ENCODE assay signal across 15 cellular contexts in the genomic region with DNA sequence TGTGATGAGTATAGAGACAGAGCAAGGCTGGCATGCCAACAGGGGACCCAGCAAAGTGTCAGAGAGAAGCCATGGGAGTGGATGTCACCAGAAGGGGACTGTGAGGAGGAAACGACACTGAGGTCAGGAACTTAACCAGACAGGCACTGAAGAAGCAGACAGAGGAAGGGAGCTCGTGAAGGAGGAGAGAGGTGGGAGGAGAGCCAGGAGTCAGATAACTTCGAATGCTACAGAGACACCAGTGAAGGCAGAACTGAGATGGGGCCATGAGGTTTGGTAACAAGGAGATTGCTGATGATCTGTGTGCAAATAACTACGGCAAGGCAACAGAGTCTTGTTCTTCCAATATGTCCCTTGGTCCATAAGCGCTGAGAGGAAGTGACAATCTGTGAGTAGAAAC.
DNase-seq lines count a peak whose midpoint lies in the region; ATAC-seq and TF ChIP-seq lines count a peak whose summit lies in the region.
"Had no signal": no experiment of that assay in that cellular context is flagged by ENCODE, and none has a peak within 500 bp of the region (broad histone marks: within the 10 kb centered on the region; RNA-seq: fewer than 3 reads in every experiment).

No MANE protein-coding gene starts in this region.

- intact Hi-C loops in sciatic nerve (cut with DNase I), result no loop called here

- no peaks in the 10 kb centered on the region for H3K36me3 ChIP-seq in ACC112 (ENCODE audit: insufficient read depth, low read length)
- H3K36me3 ChIP-seq in gastroesophageal sphincter, result no peaks in the 10 kb centered on the region

- H3K9me3 ChIP-seq in gastroesophageal sphincter, result no peaks in the 10 kb centered on the region
- H3K9me3 ChIP-seq: body of pancreas had no signal

- TF ChIP-seq EP300 in gastroesophageal sphincter (IDR thresholded peaks at IDR 0.05), result no peak

- CTCF ChIA-PET in RWPE1 (lab: Yijun Ruan, JAX), result no interaction called here
- CTCF ChIA-PET in activated CD4-positive, alpha-beta memory T cell treated with anti-CD3 and anti-CD28 coated beads, Interleukin-2, amount 10 ng/mL, durations not matched to agents 7 days and 5 days (lab: Charles Lee), result no interaction called here

- TF ChIP-seq CTCF in RWPE1 (conservative IDR thresholded peaks at IDR 0.05; ENCODE audit: low read depth) (no peak), gastroesophageal sphincter (IDR thresholded peaks at IDR 0.05) (no peak)

- WGBS in gastroesophageal sphincter (ENCODE audit: low coverage in 1 of 2), 2 donors, result 28 to 43% methylated on average over 4 to 5 of the region's 5 CpGs

- H3K4me1 ChIP-seq in ACC112 (ENCODE audit: control insufficient read depth, insufficient read depth, low read length, unreplicated experiment) (peaks cover 19% of the 10 kb centered on the region), gastroesophageal sphincter (peaks cover 0 to 16% (median 14%) of the 10 kb centered on the region in 3 donors)

- H3K9me3 Mint-ChIP-seq in activated CD4-positive, alpha-beta memory T cell treated with anti-CD3 and anti-CD28 coated beads, Interleukin-2, amount 10 ng/mL, durations not matched to agents 7 days and 5 days, result no peaks in the 10 kb centered on the region
- H3K9me3 Mint-ChIP-seq: activated T-helper 2 cell treated with anti-CD3 and anti-CD28 coated beads, Interferon-gamma antibody, Interleukin-2, Interleukin-4, amounts not matched to agents 10 μg/mL and 5 μg/mL and 100 μg/mL, durations not matched to agents 14 hours and 24 hours and 36 hours had no signal

- ATAC-seq in gastroesophageal sphincter, result peak; percentile 25
- ATAC-seq in sciatic nerve, result peak; percentile 9
- ATAC-seq in HG03565 (IDR thresholded peaks at IDR 0.05; ENCODE audit: unreplicated experiment), result no peak

- no peak overlapping the region for H2AFZ ChIP-seq in ACC112 (ENCODE audit: low read length, unreplicated experiment)

- no peaks in the 10 kb centered on the region for H3K36me3 Mint-ChIP-seq in activated CD4-positive, alpha-beta memory T cell treated with anti-CD3 and anti-CD28 coated beads, Interleukin-2, amount 10 ng/mL, durations not matched to agents 7 days and 5 days (ENCODE audit: low read depth)

- H3K4me3 ChIP-seq in ACC112 (ENCODE audit: low read depth, low read length), result no peak overlapping the region
- no peak overlapping the region for H3K4me3 ChIP-seq in gastroesophageal sphincter
- H3K4me3 ChIP-seq: body of pancreas had no signal

- H3K27me3 ChIP-seq in ACC112 (ENCODE audit: insufficient read depth, low read length) (no peaks in the 10 kb centered on the region), gastroesophageal sphincter (peaks cover 4% of the 10 kb centered on the region)
- H3K27me3 ChIP-seq: body of pancreas had no signal

- H3K4me1 Mint-ChIP-seq in activated CD4-positive, alpha-beta memory T cell treated with anti-CD3 and anti-CD28 coated beads, Interleukin-2, amount 10 ng/mL, durations not matched to agents 7 days and 5 days, result no peaks in the 10 kb centered on the region

- H3K27me3 Mint-ChIP-seq in activated CD4-positive, alpha-beta memory T cell treated with anti-CD3 and anti-CD28 coated beads, Interleukin-2, amount 10 ng/mL, durations not matched to agents 7 days and 5 days, result no peaks in the 10 kb centered on the region

- H3K4me3 Mint-ChIP-seq in activated CD4-positive, alpha-beta memory T cell treated with anti-CD3 and anti-CD28 coated beads, Interleukin-2, amount 10 ng/mL, durations not matched to agents 7 days and 5 days, result no peak overlapping the region

- DNase-seq in RWPE1 (ENCODE audit: low spot score) (no peak), sciatic nerve (ENCODE audit: low spot score) (no peak), A172 (ENCODE audit: low spot score) (no peak), RPMI8226 (no peak)
- DNase-seq in activated CD4-positive, alpha-beta memory T cell treated with anti-CD3 and anti-CD28 coated beads, Interleukin-2, amount 10 ng/mL, durations not matched to agents 7 days and 5 days, result no peak
- DNase-seq: effector CD4-positive, alpha-beta T cell; NCI-H1694; NCI-H526 treated with DMSO at 0.1 percent for 48 hours; SHP77 treated with DMSO at 0.1 percent for 48 hours; stimulated activated naive CD4-positive, alpha-beta T cell had no signal

- H3K27ac Mint-ChIP-seq in activated CD4-positive, alpha-beta memory T cell treated with anti-CD3 and anti-CD28 coated beads, Interleukin-2, amount 10 ng/mL, durations not matched to agents 7 days and 5 days, result no peak overlapping the region
- H3K27ac Mint-ChIP-seq: activated T-helper 2 cell treated with anti-CD3 and anti-CD28 coated beads, Interferon-gamma antibody, Interleukin-2, Interleukin-4, amounts not matched to agents 10 μg/mL and 5 μg/mL and 100 μg/mL, durations not matched to agents 14 hours and 24 hours and 36 hours had no signal

- POLR2A ChIA-PET in RWPE1 (lab: Yijun Ruan, JAX; ENCODE audit: low non-redundant PET), result no interaction called here
- POLR2A ChIA-PET in activated CD4-positive, alpha-beta memory T cell treated with anti-CD3 and anti-CD28 coated beads, Interleukin-2, amount 10 ng/mL, durations not matched to agents 7 days and 5 days (lab: Charles Lee), result no interaction called here

- TF ChIP-seq POLR2A in gastroesophageal sphincter (IDR thresholded peaks at IDR 0.05), result no peak

- H3K27ac ChIP-seq in ACC112 (ENCODE audit: low read depth, low read length) (peak overlapping the region; percentile 73), RWPE1 (peak overlapping the region; percentile 76), gastroesophageal sphincter (peak overlapping the region in 3 of 4 donors; percentile 46 to 72 (median 51))
- H3K27ac ChIP-seq: body of pancreas had no signal

- no peaks in the 10 kb centered on the region for H3K79me2 ChIP-seq in ACC112 (ENCODE audit: control insufficient read depth, insufficient read depth, low read length, unreplicated experiment)
